1 cellular context compared by ENCODE assay signal in genomic region chr2:110146183-110146944, GRCh38.
TF ChIP-seq lines count a peak whose summit lies in the region.

No MANE protein-coding gene starts in this region.

TF ChIP-seq in HepG2, 621 proteins besides CTCF, POLR2A, EP300 and RAD21 (continued from another document):
- TF ChIP-seq ZNF574 (CRISPR knock-in tag; IDR thresholded peaks at IDR 0.05) (no peak), ARNTL (CRISPR knock-in tag; IDR thresholded peaks at IDR 0.05) (peak; percentile 63; the same call in 1 of the 2 replicates), RBAK (CRISPR knock-in tag; IDR thresholded peaks at IDR 0.05) (no peak), CENPX (CRISPR knock-in tag; IDR thresholded peaks at IDR 0.05) (no peak), SALL1 (CRISPR knock-in tag; IDR thresholded peaks at IDR 0.05) (peak; percentile 72; the same call in 1 of the 2 replicates), ZNF749 (CRISPR knock-in tag; IDR thresholded peaks at IDR 0.05; ENCODE audit: borderline replicate concordance) (no peak), RARA (CRISPR knock-in tag; IDR thresholded peaks at IDR 0.05) (peak; percentile 64), NCOR1 (IDR thresholded peaks at IDR 0.05; ENCODE audit: borderline replicate concordance, low read length) (peak; percentile 96), SAP130 (CRISPR knock-in tag; IDR thresholded peaks at IDR 0.05; ENCODE audit: low read depth) (peak; percentile 65), MIXL1 (CRISPR knock-in tag; IDR thresholded peaks at IDR 0.05) (peak; percentile 87), YY1 (IDR thresholded peaks at IDR 0.05; ENCODE audit: insufficient read depth, insufficient replicate concordance, low read depth, low read length) (peak; percentile 32), REL (CRISPR knock-in tag; conservative IDR thresholded peaks at IDR 0.05) (no peak), POGZ (CRISPR knock-in tag; IDR thresholded peaks at IDR 0.05) (peak; percentile 52; the same call in 1 of the 2 replicates), PCBP2 (optimal IDR thresholded peaks at IDR 0.05; ENCODE audit: low read depth, low read length, poor library complexity, severe bottlenecking) (no peak), STAT6 (CRISPR knock-in tag; IDR thresholded peaks at IDR 0.05; ENCODE audit: borderline replicate concordance) (no peak), HNF4G (IDR thresholded peaks at IDR 0.05; ENCODE audit: borderline replicate concordance, low read depth, low read length) (peak; percentile 96), HNF4G (CRISPR knock-in tag; IDR thresholded peaks at IDR 0.05; ENCODE audit: borderline replicate concordance, low read depth) (peak; percentile 46; the same call in 1 of the 2 replicates), MAX (IDR thresholded peaks at IDR 0.05) (peak; percentile 53; the same call in 1 of the 2 replicates), CBX1 (IDR thresholded peaks at IDR 0.05; ENCODE audit: low read depth) (no peak), ZNF101 (CRISPR knock-in tag; IDR thresholded peaks at IDR 0.05; ENCODE audit: borderline replicate concordance, low read depth) (peak; percentile 65; the same call in 1 of the 2 replicates)
TF ChIP-seq in HepG2: peak in this region for 112.
